In genomic region chr2:200288670-200289429, GRCh38 we compare ENCODE assay signal across 20 cellular contexts. TPM values are rescaled to one million over a fixed set of nuclear protein-coding genes. Genes with fewer than 3 reads are reported as not detected.
DNase-seq lines count a peak whose midpoint lies in the region; ATAC-seq and TF ChIP-seq lines count a peak whose summit lies in the region.
"Had no signal": no experiment of that assay in that cellular context is flagged by ENCODE, and none has a peak within 500 bp of the region (broad histone marks: within the 10 kb centered on the region; RNA-seq: fewer than 3 reads in every experiment).

No MANE protein-coding gene starts in this region.

- H3K4me1 ChIP-seq in heart left ventricle (no peaks in the 10 kb centered on the region), breast epithelium (no peaks in the 10 kb centered on the region), foreskin keratinocyte (no peaks in the 10 kb centered on the region)
- H3K4me1 ChIP-seq: transverse colon had no signal

- intact Hi-C loops in left cardiac atrium (cut with DNase I) (no loop called here), heart left ventricle (cut with DNase I) (no loop called here), breast epithelium (cut with DNase I; ENCODE audit: low total_unique reads) (no loop called here)

- DNase-seq in left cardiac atrium (no peak), heart left ventricle (no peak), breast epithelium (ENCODE audit: low spot score in 2 of 2) (peak; percentile 45 to 63), foreskin keratinocyte (peak in 1 of 2 donors; percentile 64), G401 (ENCODE audit: low spot score) (no peak), cerebellar cortex (ENCODE audit: low spot score) (no peak), HuH-7 (ENCODE audit: low spot score) (no peak)
- DNase-seq: activated CD4-positive, alpha-beta T cell treated with anti-CD3 and anti-CD28 coated beads, Interleukin-2, amount 10 ng/mL, durations not matched to agents 24 days and 14 days; activated naive CD4-positive, alpha-beta T cell treated with anti-CD3 and anti-CD28 coated beads, Interleukin-2, amount 50 U/mL, for 16 hours; Kasumi-1; mucosa of descending colon; NCI-H1436 treated with DMSO at 0.1 percent for 48 hours; NCI-H446; nucleus accumbens; small intestine; transverse colon had no signal

- peak; percentile 24 to 30 for ATAC-seq in left cardiac atrium
- ATAC-seq in heart left ventricle: no peak
- peak; percentile 66 for ATAC-seq in foreskin keratinocyte
- ATAC-seq in GM21786 (IDR thresholded peaks at IDR 0.05; ENCODE audit: unreplicated experiment): no peak
- ATAC-seq: A549; mucosa of descending colon; stimulated activated effector memory CD8-positive, alpha-beta T cell treated with anti-CD3 and anti-CD28 coated beads, Interleukin-12 subunit alpha, Interleukin-12 subunit beta, amount 100 ng/mL, for 72 hours had no signal

- 70 to 80% (median 77%) methylated on average over 5 of the region's 5 CpGs for WGBS in heart left ventricle, 4 donors

- TF ChIP-seq POLR2A in heart left ventricle (IDR thresholded peaks at IDR 0.05) (no peak), breast epithelium (IDR thresholded peaks at IDR 0.05) (no peak)

- H3K4me3 ChIP-seq in heart left ventricle (no peak overlapping the region), breast epithelium (no peak overlapping the region)
- H3K4me3 ChIP-seq: A549, cardiac muscle cell, mucosa of descending colon, transverse colon had no signal

- H3K36me3 ChIP-seq in heart left ventricle (no peaks in the 10 kb centered on the region), breast epithelium (no peaks in the 10 kb centered on the region)
- H3K36me3 ChIP-seq: cardiac muscle cell, transverse colon had no signal

- H3K27me3 ChIP-seq in heart left ventricle: no peaks in the 10 kb centered on the region
- no peaks in the 10 kb centered on the region for H3K27me3 ChIP-seq in breast epithelium
- no peaks in the 10 kb centered on the region for H3K27me3 ChIP-seq in foreskin keratinocyte
- H3K27me3 ChIP-seq: cardiac muscle cell, transverse colon had no signal

- in situ Hi-C loops in G401 (cut with HindIII; ENCODE audit: low sequenced_read_pairs): no loop called here

- no peaks in the 10 kb centered on the region for H3K9me3 ChIP-seq in heart left ventricle
- H3K9me3 ChIP-seq in breast epithelium: no peaks in the 10 kb centered on the region
- H3K9me3 ChIP-seq: A549, mucosa of descending colon, transverse colon had no signal

- TF ChIP-seq CTCF in heart left ventricle (IDR thresholded peaks at IDR 0.05) (no peak), breast epithelium (IDR thresholded peaks at IDR 0.05) (no peak), foreskin keratinocyte (conservative IDR thresholded peaks at IDR 0.05) (no peak)

- H3K27ac ChIP-seq in heart left ventricle (no peak overlapping the region), breast epithelium (peak overlapping the region; percentile 3 to 20), foreskin keratinocyte (no peak overlapping the region)
- H3K27ac ChIP-seq: A549, cardiac muscle cell, transverse colon had no signal

RNA-seq across cellular contexts. Expression of gene SPATS2L, which starts 17.6 kb away (rescaled TPM):
- 100 to 1,000 TPM in 1 of 2 donors, 10 to 100 TPM in 1; 95.7 to 117 TPM for total RNA-seq in left cardiac atrium
- 100 to 1,000 TPM in 5 of 9 donors, 10 to 100 TPM in 4; 69.7 to 177 (median 102) TPM for total RNA-seq in heart left ventricle
- 100 to 1,000 TPM in 1 of 2 donors, 10 to 100 TPM in 1; 34.9 to 153 TPM for polyA plus RNA-seq in heart left ventricle
- 10 to 100 TPM; 61.3 to 67.5 (median 64.5) TPM for total RNA-seq in breast epithelium
- total RNA-seq in foreskin keratinocyte: 98.8 and 105 TPM in 2 replicates
- 69.0 and 81.8 TPM in 2 replicates for polyA plus RNA-seq in foreskin keratinocyte
- not detected in 2 replicates for total RNA-seq in G401 (2014; rRNA removed; shearing (Covaris generic))

Comparison
In these comparisons a context has a peak if more than half of its experiments do, and no peak if none do; other contexts are left out.
1. ATAC-seq: peak in left cardiac atrium (2 of 2) and foreskin keratinocyte (single experiment); none in heart left ventricle (0 of 4) and GM21786 (single experiment).
2. DNase-seq: peak in breast epithelium (2 of 2); none in left cardiac atrium (single experiment), heart left ventricle (0 of 5), G401 (single experiment), cerebellar cortex (single experiment) and HuH-7 (single experiment).
3. H3K27ac ChIP-seq: peak in breast epithelium (2 of 2); none in heart left ventricle (0 of 12) and foreskin keratinocyte (single experiment).
4. RNA of gene SPATS2L, which starts 17.6 kb away (total RNA-seq): 95.7 to 117 TPM in left cardiac atrium, 98.8 to 105 TPM in foreskin keratinocyte, 69.7 to 177 TPM in heart left ventricle and 61.3 to 67.5 TPM in breast epithelium; not detected in G401; every median in the first group is over 10 times any median in the second.